Comparison of ENCODE assay signal across 18 cellular contexts in genomic region chr7:122301858-122302745, GRCh38. TPM values are rescaled to one million over a fixed set of nuclear protein-coding genes. Genes with fewer than 3 reads are reported as not detected.
DNase-seq lines count a peak whose midpoint lies in the region; ATAC-seq and TF ChIP-seq lines count a peak whose summit lies in the region.
"Had no signal": no experiment of that assay in that cellular context is flagged by ENCODE, and none has a peak within 500 bp of the region (broad histone marks: within the 10 kb centered on the region; RNA-seq: fewer than 3 reads in every experiment).

No MANE protein-coding gene starts in this region.

- H3K9me3 Mint-ChIP-seq in T-helper 1 cell treated with Interleukin-12 subunit alpha and Interleukin-12 subunit beta and Interleukin-4 antibody, amounts not matched to agents 30 μg/mL and 1 μg/mL, for 36 hours: peaks cover 4% of the 10 kb centered on the region
- H3K9me3 Mint-ChIP-seq in brain: peaks cover 0 to 9% (median 0%) of the 10 kb centered on the region in 5 experiments
- H3K9me3 Mint-ChIP-seq in stimulated activated naive B cell treated with anti-CD40 and anti-IgM and Interleukin-4, amounts not matched to agents 10 μg/mL and 1 μg/mL and 100 μg/mL, for 72 hours: peaks cover 0 to 4% of the 10 kb centered on the region in 2 donors

- ATAC-seq in stimulated activated naive B cell treated with anti-CD40 and anti-IgM and Interleukin-4, amounts not matched to agents 10 μg/mL and 1 μg/mL and 100 μg/mL, for 72 hours (replicated peaks): no peak
- ATAC-seq in GM18520 (IDR thresholded peaks at IDR 0.05; ENCODE audit: unreplicated experiment) (no peak), GM19351 (IDR thresholded peaks at IDR 0.05; ENCODE audit: unreplicated experiment) (no peak)
- ATAC-seq: gastroesophageal sphincter had no signal

- DNase-seq in T-helper 1 cell: no peak
- peak; percentile 67 for DNase-seq in islet precursor cell
- DNase-seq in stimulated activated naive B cell treated with anti-CD40 and anti-IgM and Interleukin-4, amounts not matched to agents 10 μg/mL and 1 μg/mL and 100 μg/mL, for 72 hours: no peak
- no peak for DNase-seq in amniotic stem cell (lab: John Stamatoyannopoulos, UW)
- DNase-seq: activated CD4-positive, CD25-positive, alpha-beta regulatory T cell treated with anti-CD3 and anti-CD28 coated beads, Interleukin-2, amount 50 U/mL, for 72 hours; activated naive CD4-positive, alpha-beta T cell treated with Interleukin-2 at 50 U/mL for 16 hours; C1 segment of cervical spinal cord; DMS153; KBM-7; midbrain; NCI-H1436 treated with DMSO at 0.1 percent for 48 hours; transverse colon had no signal

- H3K27me3 Mint-ChIP-seq in T-helper 1 cell treated with Interleukin-12 subunit alpha and Interleukin-12 subunit beta and Interleukin-4 antibody, amounts not matched to agents 30 μg/mL and 1 μg/mL, for 36 hours (ENCODE audit: low read depth): peaks cover 87% of the 10 kb centered on the region
- H3K27me3 Mint-ChIP-seq in brain: peaks cover 89% of the 10 kb centered on the region
- H3K27me3 Mint-ChIP-seq in stimulated activated naive B cell treated with anti-CD40 and anti-IgM and Interleukin-4, amounts not matched to agents 10 μg/mL and 1 μg/mL and 100 μg/mL, for 72 hours: peaks cover 80 to 94% of the 10 kb centered on the region in 2 donors

- no peak for TF ChIP-seq CTCF in brain (conservative IDR thresholded peaks at IDR 0.05)

- peak overlapping the region; percentile 39 for H3K27ac Mint-ChIP-seq in T-helper 1 cell treated with Interleukin-12 subunit alpha and Interleukin-12 subunit beta and Interleukin-4 antibody, amounts not matched to agents 30 μg/mL and 1 μg/mL, for 36 hours
- peak overlapping the region in 2 of 5 experiments; percentile 63 to 68 for H3K27ac Mint-ChIP-seq in brain
- H3K27ac Mint-ChIP-seq in stimulated activated naive B cell treated with anti-CD40 and anti-IgM and Interleukin-4, amounts not matched to agents 10 μg/mL and 1 μg/mL and 100 μg/mL, for 72 hours: peak overlapping the region; percentile 63

- H3K4me3 Mint-ChIP-seq in T-helper 1 cell treated with Interleukin-12 subunit alpha and Interleukin-12 subunit beta and Interleukin-4 antibody, amounts not matched to agents 30 μg/mL and 1 μg/mL, for 36 hours: no peak overlapping the region
- H3K4me3 Mint-ChIP-seq in brain: peak overlapping the region; percentile 36 to 90 (median 73)
- no peak overlapping the region for H3K4me3 Mint-ChIP-seq in stimulated activated naive B cell treated with anti-CD40 and anti-IgM and Interleukin-4, amounts not matched to agents 10 μg/mL and 1 μg/mL and 100 μg/mL, for 72 hours

- no peaks in the 10 kb centered on the region for H3K4me1 Mint-ChIP-seq in T-helper 1 cell treated with Interleukin-12 subunit alpha and Interleukin-12 subunit beta and Interleukin-4 antibody, amounts not matched to agents 30 μg/mL and 1 μg/mL, for 36 hours (ENCODE audit: low read depth)
- H3K4me1 Mint-ChIP-seq in brain: peaks cover 72% of the 10 kb centered on the region
- peaks cover 11% of the 10 kb centered on the region in 2 donors for H3K4me1 Mint-ChIP-seq in stimulated activated naive B cell treated with anti-CD40 and anti-IgM and Interleukin-4, amounts not matched to agents 10 μg/mL and 1 μg/mL and 100 μg/mL, for 72 hours

- no peaks in the 10 kb centered on the region for H3K36me3 Mint-ChIP-seq in T-helper 1 cell treated with Interleukin-12 subunit alpha and Interleukin-12 subunit beta and Interleukin-4 antibody, amounts not matched to agents 30 μg/mL and 1 μg/mL, for 36 hours (ENCODE audit: low read depth)
- no peaks in the 10 kb centered on the region for H3K36me3 Mint-ChIP-seq in brain
- H3K36me3 Mint-ChIP-seq in stimulated activated naive B cell treated with anti-CD40 and anti-IgM and Interleukin-4, amounts not matched to agents 10 μg/mL and 1 μg/mL and 100 μg/mL, for 72 hours: peaks cover 0 to 3% of the 10 kb centered on the region in 2 donors

RNA-seq across cellular contexts. Expression of gene FEZF1, which starts 2.4 kb away (rescaled TPM):
- polyA plus RNA-seq in brain (ENCODE audit: insufficient read depth, low read depth, low replicate concordance): 0.15 TPM
- polyA plus RNA-seq: keratinocyte had no signal

Comparison
In these comparisons a context has a peak if more than half of its experiments do, and no peak if none do; other contexts are left out.
1. H3K4me3 Mint-ChIP-seq: peak in brain (5 of 5); none in T-helper 1 cell treated with Interleukin-12 subunit alpha and Interleukin-12 subunit beta and Interleukin-4 antibody, amounts not matched to agents 30 μg/mL and 1 μg/mL, for 36 hours (single experiment) and stimulated activated naive B cell treated with anti-CD40 and anti-IgM and Interleukin-4, amounts not matched to agents 10 μg/mL and 1 μg/mL and 100 μg/mL, for 72 hours (0 of 2).